ENCODE assay signal across 1 cellular context in the genomic region with DNA sequence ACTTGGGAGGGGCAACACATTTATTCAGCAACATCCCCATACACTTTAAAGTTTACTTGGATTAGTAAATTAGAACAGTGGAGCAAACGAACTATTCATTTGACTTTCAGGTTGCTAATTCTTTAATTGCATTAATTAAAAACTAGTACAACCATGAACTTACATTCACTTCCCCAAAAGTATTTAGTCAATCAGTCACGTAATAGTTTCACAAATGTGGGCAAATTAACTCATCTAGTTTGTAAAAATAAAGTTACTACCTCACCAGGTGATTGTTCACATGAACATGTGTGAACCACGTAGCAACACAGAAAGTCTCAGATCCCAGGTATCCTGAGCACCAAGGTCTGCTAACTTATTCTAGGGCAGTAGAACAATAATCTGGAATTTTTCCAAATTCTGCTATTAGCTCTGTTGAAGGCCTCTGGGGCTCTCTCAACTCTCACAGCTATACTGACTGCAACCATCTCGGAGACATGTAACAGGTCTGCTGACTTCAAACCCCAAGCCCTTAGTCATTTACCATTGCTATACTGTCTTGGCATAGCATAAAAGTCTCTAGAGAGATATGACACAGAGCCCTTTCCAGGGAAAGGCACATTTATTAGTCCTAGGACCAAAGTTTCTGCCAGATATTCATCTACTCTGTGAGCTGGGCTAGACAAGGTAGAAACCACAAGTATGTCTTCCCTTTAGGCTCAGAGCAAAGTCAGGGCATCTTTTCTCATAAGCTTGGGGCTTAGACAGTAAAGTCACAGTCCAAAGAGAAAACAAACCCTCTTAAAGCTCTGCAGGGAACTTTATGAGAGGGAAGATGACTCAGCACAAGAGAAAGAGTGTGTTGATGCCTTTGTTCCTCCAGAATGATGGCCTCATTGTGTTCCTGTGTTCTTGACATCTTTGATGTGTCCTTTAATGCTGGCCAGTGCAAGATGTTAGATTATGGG.
TF ChIP-seq lines count a peak whose summit lies in the region.

No MANE protein-coding gene starts in this region.

TF ChIP-seq in HEK293, 187 proteins besides CTCF, POLR2A, EP300 and RAD21 (continued from another document):
- TF ChIP-seq, protein P1, sequence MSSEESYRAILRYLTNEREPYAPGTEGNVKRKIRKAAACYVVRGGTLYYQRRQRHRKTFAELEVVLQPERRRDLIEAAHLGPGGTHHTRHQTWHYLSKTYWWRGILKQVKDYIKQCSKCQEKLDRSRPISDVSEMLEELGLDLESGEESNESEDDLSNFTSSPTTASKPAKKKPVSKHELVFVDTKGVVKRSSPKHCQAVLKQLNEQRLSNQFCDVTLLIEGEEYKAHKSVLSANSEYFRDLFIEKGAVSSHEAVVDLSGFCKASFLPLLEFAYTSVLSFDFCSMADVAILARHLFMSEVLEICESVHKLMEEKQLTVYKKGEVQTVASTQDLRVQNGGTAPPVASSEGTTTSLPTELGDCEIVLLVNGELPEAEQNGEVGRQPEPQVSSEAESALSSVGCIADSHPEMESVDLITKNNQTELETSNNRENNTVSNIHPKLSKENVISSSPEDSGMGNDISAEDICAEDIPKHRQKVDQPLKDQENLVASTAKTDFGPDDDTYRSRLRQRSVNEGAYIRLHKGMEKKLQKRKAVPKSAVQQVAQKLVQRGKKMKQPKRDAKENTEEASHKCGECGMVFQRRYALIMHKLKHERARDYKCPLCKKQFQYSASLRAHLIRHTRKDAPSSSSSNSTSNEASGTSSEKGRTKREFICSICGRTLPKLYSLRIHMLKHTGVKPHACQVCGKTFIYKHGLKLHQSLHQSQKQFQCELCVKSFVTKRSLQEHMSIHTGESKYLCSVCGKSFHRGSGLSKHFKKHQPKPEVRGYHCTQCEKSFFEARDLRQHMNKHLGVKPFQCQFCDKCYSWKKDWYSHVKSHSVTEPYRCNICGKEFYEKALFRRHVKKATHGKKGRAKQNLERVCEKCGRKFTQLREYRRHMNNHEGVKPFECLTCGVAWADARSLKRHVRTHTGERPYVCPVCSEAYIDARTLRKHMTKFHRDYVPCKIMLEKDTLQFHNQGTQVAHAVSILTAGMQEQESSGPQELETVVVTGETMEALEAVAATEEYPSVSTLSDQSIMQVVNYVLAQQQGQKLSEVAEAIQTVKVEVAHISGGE (tag by site-specific recombination; conservative IDR thresholded peaks at IDR 0.05; ENCODE audit: low read depth) = no peak
- TF ChIP-seq ZNF324 (tag by site-specific recombination; IDR thresholded peaks at IDR 0.05) (no peak), ZNF416 (tag by site-specific recombination; IDR thresholded peaks at IDR 0.05) (no peak), ZNF501 (tag by site-specific recombination; IDR thresholded peaks at IDR 0.05) (no peak), ZNF660 (tag by site-specific recombination; IDR thresholded peaks at IDR 0.05) (0 out of 2 replicates have a peak, but pooled peaks have one; percentile 37), ZNF394 (tag by site-specific recombination; IDR thresholded peaks at IDR 0.05; ENCODE audit: borderline replicate concordance) (no peak), ZBTB21 (tag by site-specific recombination; IDR thresholded peaks at IDR 0.05) (no peak), ZNF202 (tag by site-specific recombination; IDR thresholded peaks at IDR 0.05; ENCODE audit: borderline replicate concordance) (no peak), ZNF221 (tag by site-specific recombination; IDR thresholded peaks at IDR 0.05; ENCODE audit: borderline replicate concordance) (no peak), HOXD13 (CRISPR knock-in tag; IDR thresholded peaks at IDR 0.05; ENCODE audit: borderline replicate concordance) (no peak), FEZF1 (tag by site-specific recombination; IDR thresholded peaks at IDR 0.05) (no peak), ZNF626 (tag by site-specific recombination; IDR thresholded peaks at IDR 0.05) (no peak), ZNF423 (tag by site-specific recombination; IDR thresholded peaks at IDR 0.05) (no peak), ZEB2 (tag by site-specific recombination; IDR thresholded peaks at IDR 0.05) (no peak), ZNF138 (tag by site-specific recombination; IDR thresholded peaks at IDR 0.05; ENCODE audit: borderline replicate concordance) (no peak), ZBTB17 (tag by site-specific recombination; IDR thresholded peaks at IDR 0.05) (peak; percentile 31; the same call in 1 of the 2 replicates), ZNF292 (tag by site-specific recombination; IDR thresholded peaks at IDR 0.05; ENCODE audit: borderline replicate concordance, low read depth) (no peak), YY2 (tag by site-specific recombination; IDR thresholded peaks at IDR 0.05) (no peak), HOXA7 (CRISPR knock-in tag; IDR thresholded peaks at IDR 0.05; ENCODE audit: borderline replicate concordance) (no peak), ZNF10 (tag by site-specific recombination; IDR thresholded peaks at IDR 0.05) (no peak), ZNF548 (tag by site-specific recombination; IDR thresholded peaks at IDR 0.05) (no peak), ZNF629 (tag by site-specific recombination; IDR thresholded peaks at IDR 0.05) (0 out of 2 replicates have a peak, but pooled peaks have one; percentile 23), SP7 (tag by site-specific recombination; IDR thresholded peaks at IDR 0.05) (0 out of 2 replicates have a peak, but pooled peaks have one; percentile 12), ZNF792 (tag by site-specific recombination; IDR thresholded peaks at IDR 0.05) (no peak), BCL11B (tag by site-specific recombination; IDR thresholded peaks at IDR 0.05; ENCODE audit: low read depth) (no peak), ZNF514 (tag by site-specific recombination; IDR thresholded peaks at IDR 0.05) (no peak)
- TF ChIP-seq, protein P2, sequence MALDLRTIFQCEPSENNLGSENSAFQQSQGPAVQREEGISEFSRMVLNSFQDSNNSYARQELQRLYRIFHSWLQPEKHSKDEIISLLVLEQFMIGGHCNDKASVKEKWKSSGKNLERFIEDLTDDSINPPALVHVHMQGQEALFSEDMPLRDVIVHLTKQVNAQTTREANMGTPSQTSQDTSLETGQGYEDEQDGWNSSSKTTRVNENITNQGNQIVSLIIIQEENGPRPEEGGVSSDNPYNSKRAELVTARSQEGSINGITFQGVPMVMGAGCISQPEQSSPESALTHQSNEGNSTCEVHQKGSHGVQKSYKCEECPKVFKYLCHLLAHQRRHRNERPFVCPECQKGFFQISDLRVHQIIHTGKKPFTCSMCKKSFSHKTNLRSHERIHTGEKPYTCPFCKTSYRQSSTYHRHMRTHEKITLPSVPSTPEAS (tag by site-specific recombination; IDR thresholded peaks at IDR 0.05) = no peak
- TF ChIP-seq, protein P3, sequence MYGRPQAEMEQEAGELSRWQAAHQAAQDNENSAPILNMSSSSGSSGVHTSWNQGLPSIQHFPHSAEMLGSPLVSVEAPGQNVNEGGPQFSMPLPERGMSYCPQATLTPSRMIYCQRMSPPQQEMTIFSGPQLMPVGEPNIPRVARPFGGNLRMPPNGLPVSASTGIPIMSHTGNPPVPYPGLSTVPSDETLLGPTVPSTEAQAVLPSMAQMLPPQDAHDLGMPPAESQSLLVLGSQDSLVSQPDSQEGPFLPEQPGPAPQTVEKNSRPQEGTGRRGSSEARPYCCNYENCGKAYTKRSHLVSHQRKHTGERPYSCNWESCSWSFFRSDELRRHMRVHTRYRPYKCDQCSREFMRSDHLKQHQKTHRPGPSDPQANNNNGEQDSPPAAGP (tag by site-specific recombination; IDR thresholded peaks at IDR 0.05) = no peak
- TF ChIP-seq, protein P4, sequence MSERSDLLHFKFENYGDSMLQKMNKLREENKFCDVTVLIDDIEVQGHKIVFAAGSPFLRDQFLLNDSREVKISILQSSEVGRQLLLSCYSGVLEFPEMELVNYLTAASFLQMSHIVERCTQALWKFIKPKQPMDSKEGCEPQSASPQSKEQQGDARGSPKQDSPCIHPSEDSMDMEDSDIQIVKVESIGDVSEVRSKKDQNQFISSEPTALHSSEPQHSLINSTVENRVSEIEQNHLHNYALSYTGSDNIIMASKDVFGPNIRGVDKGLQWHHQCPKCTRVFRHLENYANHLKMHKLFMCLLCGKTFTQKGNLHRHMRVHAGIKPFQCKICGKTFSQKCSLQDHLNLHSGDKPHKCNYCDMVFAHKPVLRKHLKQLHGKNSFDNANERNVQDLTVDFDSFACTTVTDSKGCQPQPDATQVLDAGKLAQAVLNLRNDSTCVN (tag by site-specific recombination; optimal IDR thresholded peaks at IDR 0.05) = no peak
- TF ChIP-seq, protein P5, sequence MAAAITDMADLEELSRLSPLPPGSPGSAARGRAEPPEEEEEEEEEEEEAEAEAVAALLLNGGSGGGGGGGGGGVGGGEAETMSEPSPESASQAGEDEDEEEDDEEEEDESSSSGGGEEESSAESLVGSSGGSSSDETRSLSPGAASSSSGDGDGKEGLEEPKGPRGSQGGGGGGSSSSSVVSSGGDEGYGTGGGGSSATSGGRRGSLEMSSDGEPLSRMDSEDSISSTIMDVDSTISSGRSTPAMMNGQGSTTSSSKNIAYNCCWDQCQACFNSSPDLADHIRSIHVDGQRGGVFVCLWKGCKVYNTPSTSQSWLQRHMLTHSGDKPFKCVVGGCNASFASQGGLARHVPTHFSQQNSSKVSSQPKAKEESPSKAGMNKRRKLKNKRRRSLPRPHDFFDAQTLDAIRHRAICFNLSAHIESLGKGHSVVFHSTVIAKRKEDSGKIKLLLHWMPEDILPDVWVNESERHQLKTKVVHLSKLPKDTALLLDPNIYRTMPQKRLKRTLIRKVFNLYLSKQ (tag by site-specific recombination; IDR thresholded peaks at IDR 0.05; ENCODE audit: borderline replicate concordance) = no peak
- TF ChIP-seq, protein P6, sequence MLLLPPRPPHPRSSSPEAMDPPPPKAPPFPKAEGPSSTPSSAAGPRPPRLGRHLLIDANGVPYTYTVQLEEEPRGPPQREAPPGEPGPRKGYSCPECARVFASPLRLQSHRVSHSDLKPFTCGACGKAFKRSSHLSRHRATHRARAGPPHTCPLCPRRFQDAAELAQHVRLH (tag by site-specific recombination; IDR thresholded peaks at IDR 0.05) = no peak
- TF ChIP-seq, protein P7, sequence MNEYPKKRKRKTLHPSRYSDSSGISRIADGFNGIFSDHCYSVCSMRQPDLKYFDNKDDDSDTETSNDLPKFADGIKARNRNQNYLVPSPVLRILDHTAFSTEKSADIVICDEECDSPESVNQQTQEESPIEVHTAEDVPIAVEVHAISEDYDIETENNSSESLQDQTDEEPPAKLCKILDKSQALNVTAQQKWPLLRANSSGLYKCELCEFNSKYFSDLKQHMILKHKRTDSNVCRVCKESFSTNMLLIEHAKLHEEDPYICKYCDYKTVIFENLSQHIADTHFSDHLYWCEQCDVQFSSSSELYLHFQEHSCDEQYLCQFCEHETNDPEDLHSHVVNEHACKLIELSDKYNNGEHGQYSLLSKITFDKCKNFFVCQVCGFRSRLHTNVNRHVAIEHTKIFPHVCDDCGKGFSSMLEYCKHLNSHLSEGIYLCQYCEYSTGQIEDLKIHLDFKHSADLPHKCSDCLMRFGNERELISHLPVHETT (tag by site-specific recombination; IDR thresholded peaks at IDR 0.05) = no peak
